In the genomic region with DNA sequence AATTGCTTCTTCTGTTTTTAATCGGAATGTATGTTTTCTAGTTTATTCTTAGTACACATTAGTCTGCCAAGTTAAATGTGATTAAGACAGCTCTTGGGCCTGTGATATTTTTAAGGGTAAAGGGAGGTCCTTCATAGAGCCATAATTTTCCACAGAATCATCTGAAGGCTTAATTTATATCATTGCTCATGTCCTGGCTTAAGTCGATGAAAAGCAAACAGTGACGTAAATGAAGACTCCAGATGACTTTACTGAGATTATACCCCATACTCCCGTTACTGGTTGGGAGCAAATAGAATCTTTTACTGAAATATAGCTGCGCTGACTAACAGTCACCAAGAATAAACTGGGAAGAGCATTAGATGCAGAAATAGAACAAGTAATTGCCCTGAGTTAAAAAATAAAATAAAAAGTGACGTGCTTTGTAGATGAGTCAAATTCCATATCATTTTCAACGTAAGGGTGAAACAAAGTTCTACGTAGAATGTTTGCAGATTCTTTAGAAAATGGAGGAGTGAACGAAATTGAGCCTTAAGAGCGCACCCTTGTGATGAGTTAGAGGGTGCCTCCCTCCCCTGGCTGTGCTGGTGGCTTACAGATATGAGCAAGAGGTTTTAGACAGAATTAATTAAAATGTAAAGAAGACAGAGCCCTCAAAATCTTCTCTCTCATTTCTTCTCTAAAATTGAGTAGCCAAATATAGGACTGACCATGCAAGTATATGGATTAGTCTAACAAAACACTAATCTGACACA, we compare ENCODE assay signal across 1 cellular context.
TF ChIP-seq lines count a peak whose summit lies in the region.

No MANE protein-coding gene starts in this region.

TF ChIP-seq in H1, 55 proteins besides CTCF, POLR2A, EP300 and RAD21:
- no peak for TF ChIP-seq SP4 (IDR thresholded peaks at IDR 0.05; ENCODE audit: low read length)
- no peak for TF ChIP-seq NANOG (IDR thresholded peaks at IDR 0.05; ENCODE audit: insufficient read depth, low read depth, low read length, poor library complexity, severe bottlenecking)
- TF ChIP-seq POU5F1 (IDR thresholded peaks at IDR 0.05; ENCODE audit: low read depth, low read length): no peak
- TF ChIP-seq FOSL1 (IDR thresholded peaks at IDR 0.05; ENCODE audit: insufficient read depth, low read depth, low read length): no peak
- TF ChIP-seq HDAC2 (IDR thresholded peaks at IDR 0.05; ENCODE audit: borderline replicate concordance in 1 of 2, low read depth in 2 of 2, low read length in 2 of 2): no peak
- no peak for TF ChIP-seq RFX5 (IDR thresholded peaks at IDR 0.05; ENCODE audit: borderline replicate concordance, low read depth, low read length)
- no peak for TF ChIP-seq SIN3A (conservative IDR thresholded peaks at IDR 0.05 in 1 of 2, IDR thresholded peaks at IDR 0.05 in 1 of 2; ENCODE audit: low read depth in 1 of 2, low read length in 2 of 2)
- TF ChIP-seq EGR1 (IDR thresholded peaks at IDR 0.05; ENCODE audit: borderline replicate concordance, low read depth, low read length): no peak
- TF ChIP-seq PHF8 (conservative IDR thresholded peaks at IDR 0.05; ENCODE audit: low read depth, low read length): no peak
